Comparison of ENCODE assay signal across 1 cellular context in genomic region chr2:96063074-96063899, GRCh38.
TF ChIP-seq lines count a peak whose summit lies in the region.

No MANE protein-coding gene starts in this region.

TF ChIP-seq in K562, 482 proteins besides CTCF, POLR2A, EP300 and RAD21:
- TF ChIP-seq FOSL1 (tag; conservative IDR thresholded peaks at IDR 0.05), result peak; percentile 50; the same call in 1 of the 2 replicates
- TF ChIP-seq, protein P1, sequence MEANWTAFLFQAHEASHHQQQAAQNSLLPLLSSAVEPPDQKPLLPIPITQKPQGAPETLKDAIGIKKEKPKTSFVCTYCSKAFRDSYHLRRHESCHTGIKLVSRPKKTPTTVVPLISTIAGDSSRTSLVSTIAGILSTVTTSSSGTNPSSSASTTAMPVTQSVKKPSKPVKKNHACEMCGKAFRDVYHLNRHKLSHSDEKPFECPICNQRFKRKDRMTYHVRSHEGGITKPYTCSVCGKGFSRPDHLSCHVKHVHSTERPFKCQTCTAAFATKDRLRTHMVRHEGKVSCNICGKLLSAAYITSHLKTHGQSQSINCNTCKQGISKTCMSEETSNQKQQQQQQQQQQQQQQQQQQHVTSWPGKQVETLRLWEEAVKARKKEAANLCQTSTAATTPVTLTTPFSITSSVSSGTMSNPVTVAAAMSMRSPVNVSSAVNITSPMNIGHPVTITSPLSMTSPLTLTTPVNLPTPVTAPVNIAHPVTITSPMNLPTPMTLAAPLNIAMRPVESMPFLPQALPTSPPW (CRISPR knock-in tag; IDR thresholded peaks at IDR 0.05), result peak; percentile 35; the same call in 1 of the 2 replicates
